ENCODE assay signal across 21 cellular contexts in the genomic region with DNA sequence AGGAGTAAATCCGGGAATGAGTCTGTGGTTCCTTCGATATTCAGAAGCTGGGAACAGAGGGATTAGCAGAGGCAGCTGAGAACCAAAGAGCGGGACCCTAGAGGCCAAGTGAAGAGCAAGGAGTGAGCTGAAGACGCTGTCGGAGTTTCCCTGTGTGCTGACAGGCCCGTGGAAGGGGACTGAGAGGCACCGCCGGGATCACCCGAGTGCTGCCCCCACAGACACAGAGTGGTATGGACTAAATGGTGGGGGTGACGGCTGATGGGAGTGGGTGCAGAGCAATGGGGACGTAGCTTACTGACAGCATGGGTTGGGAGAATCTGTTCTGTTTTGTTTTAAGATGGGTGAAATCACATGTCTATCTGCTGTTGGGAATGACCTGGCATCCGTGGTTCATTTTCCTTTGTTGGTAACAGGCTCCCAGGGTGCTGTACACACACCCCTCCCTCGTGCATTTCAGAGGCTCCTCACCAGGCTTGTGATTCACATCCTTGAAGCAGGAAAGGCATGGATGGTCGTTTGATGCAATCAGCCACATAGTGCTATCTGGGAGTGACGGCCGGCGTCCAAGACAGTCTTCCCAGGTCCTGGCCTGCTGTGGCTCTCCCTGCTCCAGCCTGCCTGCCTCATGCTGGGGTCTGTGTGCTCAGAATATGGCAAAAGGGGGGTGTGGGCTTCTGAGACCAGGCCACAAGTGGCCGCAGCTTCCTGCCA.
A peak's percentile ranks its signal among the peaks of the same experiment; 100 is the strongest.
DNase-seq lines count a peak whose midpoint lies in the region; ATAC-seq and TF ChIP-seq lines count a peak whose summit lies in the region.
"Had no signal": no experiment of that assay in that cellular context is flagged by ENCODE, and none has a peak within 500 bp of the region (broad histone marks: within the 10 kb centered on the region; RNA-seq: fewer than 3 reads in every experiment).

No MANE protein-coding gene starts in this region.

- no peaks in the 10 kb centered on the region for H3K4me1 Mint-ChIP-seq in type B pancreatic cell (ENCODE audit: unreplicated experiment)
- no peaks in the 10 kb centered on the region for H3K4me1 Mint-ChIP-seq in natural killer cell treated with Interleukin-12 subunit alpha and Interleukin-12 subunit beta and Interleukin-15 and Interleukin-18, amount 100 ng/mL, for 72 hours (ENCODE audit: low read depth in 2 of 2)

- peak overlapping the region; percentile 12 for H3K27ac Mint-ChIP-seq in type B pancreatic cell
- no peak overlapping the region for H3K27ac Mint-ChIP-seq in natural killer cell treated with Interleukin-12 subunit alpha and Interleukin-12 subunit beta and Interleukin-15 and Interleukin-18, amount 100 ng/mL, for 72 hours

- ATAC-seq in natural killer cell treated with Interleukin-12 subunit alpha and Interleukin-12 subunit beta and Interleukin-15 and Interleukin-18, amount 100 ng/mL, for 72 hours = no peak
- ATAC-seq: K562 had no signal

- no peaks in the 10 kb centered on the region for H3K9me3 Mint-ChIP-seq in type B pancreatic cell
- no peaks in the 10 kb centered on the region for H3K9me3 Mint-ChIP-seq in natural killer cell treated with Interleukin-12 subunit alpha and Interleukin-12 subunit beta and Interleukin-15 and Interleukin-18, amount 100 ng/mL, for 72 hours

- H3K36me3 Mint-ChIP-seq in type B pancreatic cell = no peaks in the 10 kb centered on the region
- no peaks in the 10 kb centered on the region for H3K36me3 Mint-ChIP-seq in natural killer cell treated with Interleukin-12 subunit alpha and Interleukin-12 subunit beta and Interleukin-15 and Interleukin-18, amount 100 ng/mL, for 72 hours

- TF ChIP-seq CTCF in cardiac fibroblast (IDR thresholded peaks at IDR 0.05; ENCODE audit: low read depth, low read length) (no peak), type B pancreatic cell (conservative IDR thresholded peaks at IDR 0.05) (no peak), GM10266 (IDR thresholded peaks at IDR 0.05; ENCODE audit: control insufficient read depth, insufficient read depth, low read depth, missing control alignments) (no peak)

- H3K27me3 Mint-ChIP-seq in type B pancreatic cell = peaks cover 2% of the 10 kb centered on the region
- peaks cover 21 to 22% of the 10 kb centered on the region in 2 donors for H3K27me3 Mint-ChIP-seq in natural killer cell treated with Interleukin-12 subunit alpha and Interleukin-12 subunit beta and Interleukin-15 and Interleukin-18, amount 100 ng/mL, for 72 hours

- no peak overlapping the region for H3K4me3 ChIP-seq in cardiac fibroblast (replicated peaks in 1 of 2; ENCODE audit: low read depth in 2 of 2, low read length in 2 of 2)
- H3K4me3 ChIP-seq: dorsolateral prefrontal cortex, esophagus squamous epithelium, K562, ovary, skin epidermis had no signal

- DNase-seq in M059J (ENCODE audit: low read depth) (peak; percentile 66), cardiac fibroblast (ENCODE audit: low read depth in 2 of 2) (peak; percentile 87 to 88), iPS-NIHi7 (ENCODE audit: extremely low spot score) (peak; percentile 8), type B pancreatic cell (ENCODE audit: extremely low spot score, unreplicated experiment) (no peak), GM10266 (ENCODE audit: extremely low spot score) (no peak), RPMI8226 (no peak)
- no peak for DNase-seq in natural killer cell treated with Interleukin-12 subunit alpha and Interleukin-12 subunit beta and Interleukin-15 and Interleukin-18, amount 100 ng/mL, for 72 hours (ENCODE audit: low spot score)
- DNase-seq: activated gamma-delta T cell treated with Interleukin-2 at 50 U/mL for 16 hours; BE2C; Calu3; dorsolateral prefrontal cortex; esophagus squamous epithelium; GF-D8; hippocampal formation; NCI-H2081; NCI-H524; ovary; SHP77; stimulated activated CD4-positive, alpha-beta T cell treated with anti-CD3 and anti-CD28 coated beads, Interleukin-4, amount 100 ng/mL, for 24 hours had no signal

- H3K4me3 Mint-ChIP-seq in type B pancreatic cell = no peak overlapping the region
- H3K4me3 Mint-ChIP-seq in natural killer cell treated with Interleukin-12 subunit alpha and Interleukin-12 subunit beta and Interleukin-15 and Interleukin-18, amount 100 ng/mL, for 72 hours = no peak overlapping the region

Comparison
In these comparisons a context has a peak if more than half of its experiments do, and no peak if none do; other contexts are left out.
1. DNase-seq: peak in M059J (single experiment), cardiac fibroblast (2 of 2) and iPS-NIHi7 (single experiment); none in type B pancreatic cell (single experiment), natural killer cell treated with Interleukin-12 subunit alpha and Interleukin-12 subunit beta and Interleukin-15 and Interleukin-18, amount 100 ng/mL, for 72 hours (single experiment), GM10266 (single experiment) and RPMI8226 (single experiment).